Comparison of ENCODE assay signal across 1 cellular context in genomic region chr19:5397804-5398692, GRCh38.
A peak's percentile ranks its signal among the peaks of the same experiment; 100 is the strongest.
TF ChIP-seq lines count a peak whose summit lies in the region.

No MANE protein-coding gene starts in this region.

TF ChIP-seq in H1, 55 proteins besides CTCF, POLR2A, EP300 and RAD21 (continued from another document):
- TF ChIP-seq SIN3A (conservative IDR thresholded peaks at IDR 0.05 in 1 of 2, IDR thresholded peaks at IDR 0.05 in 1 of 2; ENCODE audit: low read depth in 1 of 2, low read length in 2 of 2) (peak in 1 of 2 experiments; percentile 80; a peak in 1 of 4 replicates), ZNF274 (IDR thresholded peaks at IDR 0.05; ENCODE audit: borderline replicate concordance, extremely low read depth, low read length) (no peak), KDM1A (IDR thresholded peaks at IDR 0.05; ENCODE audit: borderline replicate concordance, low read length) (no peak), CBX5 (IDR thresholded peaks at IDR 0.05; ENCODE audit: low read depth, low read length) (no peak)
